ENCODE assay signal across 1 cellular context in the genomic region with DNA sequence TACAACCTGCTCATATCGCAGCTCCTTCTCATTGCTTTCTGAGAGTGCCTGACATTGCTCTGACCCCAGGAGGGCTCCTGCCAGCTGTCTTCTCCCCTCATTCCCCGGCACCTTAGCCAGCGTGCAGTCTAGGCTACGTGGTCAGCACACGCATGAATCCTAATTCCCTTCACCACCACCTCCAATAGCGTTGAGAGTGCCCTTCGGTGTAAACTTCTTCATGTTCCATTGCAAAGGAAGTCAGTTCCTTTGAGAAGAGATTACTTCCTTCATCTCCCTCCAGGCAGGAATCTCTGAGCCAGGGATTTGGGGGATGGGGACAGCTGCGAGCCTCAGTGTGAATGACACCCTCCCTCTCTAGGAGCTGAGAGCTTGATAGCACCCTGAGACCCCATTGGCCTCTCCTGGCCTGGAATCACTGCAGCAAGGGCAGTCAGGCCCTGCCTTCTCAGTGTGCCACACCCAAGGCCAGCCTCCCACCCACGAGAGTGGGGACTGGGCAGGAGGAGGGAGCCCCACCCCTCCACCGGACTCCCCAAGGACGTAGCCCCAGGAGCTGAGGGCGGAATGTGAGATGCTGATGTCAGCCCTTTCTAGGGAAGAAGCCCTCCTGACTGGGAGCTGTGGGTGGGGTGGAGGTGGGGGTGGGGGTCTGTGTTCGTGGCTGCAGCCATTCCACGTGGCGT.
TF ChIP-seq lines count a peak whose summit lies in the region.

No MANE protein-coding gene starts in this region.

TF ChIP-seq in IMR-90, 13 proteins besides CTCF, POLR2A, EP300 and RAD21:
- TF ChIP-seq CHD1 (IDR thresholded peaks at IDR 0.05; ENCODE audit: low read depth, low read length) (no peak), MAFK (IDR thresholded peaks at IDR 0.05; ENCODE audit: low read depth, low read length) (no peak), SMC3 (IDR thresholded peaks at IDR 0.05; ENCODE audit: low read depth, low read length) (no peak), MAZ (IDR thresholded peaks at IDR 0.05; ENCODE audit: borderline replicate concordance, low read depth, low read length) (no peak), RFX5 (IDR thresholded peaks at IDR 0.05; ENCODE audit: low read depth, low read length) (no peak), MXI1 (IDR thresholded peaks at IDR 0.05; ENCODE audit: borderline replicate concordance, low read depth, low read length) (no peak), FOS (IDR thresholded peaks at IDR 0.05; ENCODE audit: low read depth, low read length) (no peak), NFE2L2 (IDR thresholded peaks at IDR 0.05; ENCODE audit: low read depth, low read length) (no peak), RCOR1 (IDR thresholded peaks at IDR 0.05; ENCODE audit: insufficient replicate concordance, low read length) (no peak), CEBPB (IDR thresholded peaks at IDR 0.05; ENCODE audit: low read depth, low read length) (no peak), BHLHE40 (IDR thresholded peaks at IDR 0.05; ENCODE audit: low read depth, low read length) (no peak)
- TF ChIP-seq, protein P1, sequence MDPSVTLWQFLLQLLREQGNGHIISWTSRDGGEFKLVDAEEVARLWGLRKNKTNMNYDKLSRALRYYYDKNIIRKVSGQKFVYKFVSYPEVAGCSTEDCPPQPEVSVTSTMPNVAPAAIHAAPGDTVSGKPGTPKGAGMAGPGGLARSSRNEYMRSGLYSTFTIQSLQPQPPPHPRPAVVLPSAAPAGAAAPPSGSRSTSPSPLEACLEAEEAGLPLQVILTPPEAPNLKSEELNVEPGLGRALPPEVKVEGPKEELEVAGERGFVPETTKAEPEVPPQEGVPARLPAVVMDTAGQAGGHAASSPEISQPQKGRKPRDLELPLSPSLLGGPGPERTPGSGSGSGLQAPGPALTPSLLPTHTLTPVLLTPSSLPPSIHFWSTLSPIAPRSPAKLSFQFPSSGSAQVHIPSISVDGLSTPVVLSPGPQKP (IDR thresholded peaks at IDR 0.05; ENCODE audit: borderline replicate concordance, low read depth, low read length): no peak
- TF ChIP-seq, protein P2, sequence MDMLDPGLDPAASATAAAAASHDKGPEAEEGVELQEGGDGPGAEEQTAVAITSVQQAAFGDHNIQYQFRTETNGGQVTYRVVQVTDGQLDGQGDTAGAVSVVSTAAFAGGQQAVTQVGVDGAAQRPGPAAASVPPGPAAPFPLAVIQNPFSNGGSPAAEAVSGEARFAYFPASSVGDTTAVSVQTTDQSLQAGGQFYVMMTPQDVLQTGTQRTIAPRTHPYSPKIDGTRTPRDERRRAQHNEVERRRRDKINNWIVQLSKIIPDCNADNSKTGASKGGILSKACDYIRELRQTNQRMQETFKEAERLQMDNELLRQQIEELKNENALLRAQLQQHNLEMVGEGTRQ (IDR thresholded peaks at IDR 0.05; ENCODE audit: low read depth, low read length): no peak
